10 cellular contexts compared by ENCODE assay signal in the genomic region with DNA sequence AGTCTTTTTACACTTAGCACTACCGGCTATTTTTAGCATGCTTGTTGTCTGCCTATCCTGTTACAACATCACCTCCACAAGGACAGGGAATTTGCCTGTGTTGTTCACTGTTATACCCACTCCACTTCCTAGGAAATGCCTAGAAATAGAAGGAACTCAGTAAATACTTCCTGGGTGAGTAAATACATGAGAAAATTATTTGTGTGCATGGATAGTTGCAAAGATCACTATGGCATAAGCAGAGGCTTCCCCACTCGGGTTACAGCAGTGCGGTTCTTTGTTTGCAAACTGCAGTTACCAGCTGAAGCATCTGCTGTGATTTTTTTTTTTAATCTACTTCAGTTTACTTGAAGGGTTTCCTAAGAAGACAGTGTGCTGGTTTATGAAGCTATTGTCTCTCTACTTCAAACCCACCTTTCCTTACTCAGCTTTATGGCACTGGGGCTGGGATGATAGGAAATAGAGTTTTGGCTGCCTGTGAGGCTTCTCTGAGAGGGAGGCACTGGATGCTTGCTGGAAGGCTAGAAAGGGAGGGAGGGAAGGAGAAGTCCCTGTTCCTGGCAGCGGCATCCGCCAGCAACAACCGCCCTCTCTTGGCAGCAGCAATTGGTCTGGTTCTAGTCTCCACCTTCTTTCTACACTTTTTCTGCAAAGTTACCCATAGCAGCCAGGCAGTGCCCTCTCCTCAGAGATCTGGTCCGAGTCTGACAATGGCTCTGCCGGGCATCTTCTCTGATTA. TPM values are rescaled to one million over a fixed set of nuclear protein-coding genes. Genes with fewer than 3 reads are reported as not detected.
DNase-seq lines count a peak whose midpoint lies in the region; ATAC-seq, FAIRE-seq and TF ChIP-seq lines count a peak whose summit lies in the region.
"Had no signal": no experiment of that assay in that cellular context is flagged by ENCODE, and none has a peak within 500 bp of the region (broad histone marks: within the 10 kb centered on the region; RNA-seq: fewer than 3 reads in every experiment).

No MANE protein-coding gene starts in this region.

- no peaks in the 10 kb centered on the region for H4K20me1 ChIP-seq in HepG2 (ENCODE audit: insufficient read depth, low read length)

- POLR2A ChIA-PET in HepG2 (lab: Yijun Ruan, JAX): no interaction called here

- H3K9ac ChIP-seq in HepG2 (ENCODE audit: insufficient read depth, low read depth, low read length) (no peak overlapping the region), subcutaneous abdominal adipose tissue (ENCODE audit: low read length in 5 of 5) (no peak overlapping the region)

- intact Hi-C loops in dorsolateral prefrontal cortex (cut with DNase I) (loop anchor here in 1 of 2 donors (5.0 kb wide), 1 partner anchor 220 kb away; the partner anchor contains the start of gene RERG), HepG2 (cut with micrococcal nuclease; ENCODE audit: unreplicated experiment) (no loop called here)

- CTCF ChIA-PET in HepG2 (lab: Yijun Ruan, JAX; ENCODE audit: low intra/inter-chr PET ratio, low total read pairs): no interaction called here

- no peaks in the 10 kb centered on the region for H3K4me1 ChIP-seq in HepG2 (ENCODE audit: insufficient read depth, low read length)
- peaks cover 0 to 22% (median 9%) of the 10 kb centered on the region in 5 donors for H3K4me1 ChIP-seq in subcutaneous abdominal adipose tissue (ENCODE audit: control insufficient read depth in 5 of 5, insufficient read depth in 5 of 5, low read length in 5 of 5)

- ATAC-seq in HepG2: peak; percentile 56
- no peak for ATAC-seq in GM18519 (IDR thresholded peaks at IDR 0.05; ENCODE audit: low FRiP score, unreplicated experiment)
- no peak for ATAC-seq in HG02678 (IDR thresholded peaks at IDR 0.05; ENCODE audit: unreplicated experiment)

- peaks cover 0 to 21% (median 0%) of the 10 kb centered on the region in 45 donors for H3K27me3 ChIP-seq in dorsolateral prefrontal cortex
- H3K27me3 ChIP-seq in HepG2 (ENCODE audit: control insufficient read depth in 1 of 2, insufficient read depth in 2 of 2, low read length in 2 of 2): peaks cover 2 to 7% of the 10 kb centered on the region in 2 experiments; a peak in 2 of 5 replicates
- H3K27me3 ChIP-seq in subcutaneous abdominal adipose tissue (ENCODE audit: control insufficient read depth in 5 of 5, insufficient read depth in 4 of 5, low read length in 5 of 5): no peaks in the 10 kb centered on the region

- no peak for TF ChIP-seq POLR2A in HepG2 (IDR thresholded peaks at IDR 0.05; ENCODE audit: insufficient read depth in 1 of 2, low read depth in 2 of 2, low read length in 2 of 2)

- TF ChIP-seq CTCF in dorsolateral prefrontal cortex (IDR thresholded peaks at IDR 0.05 in 54 of 56, conservative IDR thresholded peaks at IDR 0.05 in 2 of 56; ENCODE audit: low read depth in 1 of 56, partially characterized antibody in 56 of 56) (peak in 11 of 56 donors; percentile 6 to 24 (median 22)), HepG2 (CRISPR knock-in tag; IDR thresholded peaks at IDR 0.05) (no peak), GM10266 (IDR thresholded peaks at IDR 0.05; ENCODE audit: control insufficient read depth, insufficient read depth, low read depth, missing control alignments) (no peak)

- no peak overlapping the region for H2AFZ ChIP-seq in HepG2 (ENCODE audit: low read length)

- H3K27ac ChIP-seq in dorsolateral prefrontal cortex (no peak overlapping the region), HepG2 (ENCODE audit: extremely low read length, insufficient read depth, low read length) (no peak overlapping the region), subcutaneous abdominal adipose tissue (ENCODE audit: low read depth, low read length) (peak overlapping the region; percentile 9)

- BruUV-seq in HepG2 (replicated peaks; lab: Mats Ljungman, UMichigan): no TSS peak

- TF ChIP-seq EP300 in HepG2 (IDR thresholded peaks at IDR 0.05; ENCODE audit: low read depth in 2 of 2, low read length in 2 of 2): no peak
- TF ChIP-seq EP300 in HepG2 (CRISPR knock-in tag; IDR thresholded peaks at IDR 0.05; ENCODE audit: borderline replicate concordance): no peak

- DNase-seq in NCI-H2171 treated with DMSO at 0.1 percent for 48 hours (lab: John Stamatoyannopoulos, UW) (peak; percentile 80), dorsolateral prefrontal cortex (peak; percentile 10 to 67 (median 56)), HepG2 (ENCODE audit: low spot score) (peak; percentile 6), SIG-M5 (lab: John Stamatoyannopoulos, UW) (no peak), GM10266 (ENCODE audit: extremely low spot score) (no peak)
- DNase-seq: naive B cell had no signal

- H3K4me2 ChIP-seq in HepG2 (ENCODE audit: low read depth, low read length): no peak overlapping the region

- no peak for FAIRE-seq in HepG2 (lab: Jason Lieb, UNC)

- H3K36me3 ChIP-seq in HepG2 (replicated peaks in 1 of 2; ENCODE audit: control insufficient read depth in 1 of 2, insufficient read depth in 2 of 2, low read length in 2 of 2): no peaks in the 10 kb centered on the region
- H3K36me3 ChIP-seq in subcutaneous abdominal adipose tissue (ENCODE audit: control insufficient read depth in 5 of 5, insufficient read depth in 5 of 5, low read length in 5 of 5): no peaks in the 10 kb centered on the region

- H3K9me3 ChIP-seq in HepG2 (ENCODE audit: low read length) (no peaks in the 10 kb centered on the region), subcutaneous abdominal adipose tissue (ENCODE audit: control insufficient read depth in 5 of 5, low read length in 5 of 5) (no peaks in the 10 kb centered on the region)

- 11% methylated on average over 8 of the region's 8 CpGs for WGBS in HepG2 (ENCODE audit: low lambda C conversion rate)

- TF ChIP-seq RAD21 in HepG2 (CRISPR knock-in tag; IDR thresholded peaks at IDR 0.05): no peak

- in situ Hi-C loops in HepG2 (cut with HindIII; ENCODE audit: extremely low pct_ligation_motif_present, low pct_unique_long_range_greater_than_20kb): no loop called here

- no peaks in the 10 kb centered on the region for H3K79me2 ChIP-seq in HepG2 (ENCODE audit: insufficient read depth, low read length)

- peak overlapping the region in 25 of 59 donors; percentile 0 to 36 (median 14) for H3K4me3 ChIP-seq in dorsolateral prefrontal cortex
- no peak overlapping the region for H3K4me3 ChIP-seq in HepG2 (replicated peaks in 1 of 3; ENCODE audit: insufficient read depth in 1 of 3, low read depth in 2 of 3, low read length in 3 of 3)
- H3K4me3 ChIP-seq in subcutaneous abdominal adipose tissue (ENCODE audit: low read depth in 1 of 5, low read length in 5 of 5): peak overlapping the region in 1 of 5 donors; percentile 12

TF ChIP-seq in HepG2, 621 proteins besides CTCF, POLR2A, EP300 and RAD21 (continues in another document):
- TF ChIP-seq MEF2D (CRISPR knock-in tag; IDR thresholded peaks at IDR 0.05): peak; percentile 77; the same call in 1 of the 2 replicates

RNA-seq across cellular contexts. Expression of gene PDE6H, which starts 29.1 kb away (rescaled TPM):
- total RNA-seq in dorsolateral prefrontal cortex (1 to 10 TPM in 47 of 120 experiments, under 1 TPM in 33, not detected in 40; 0.43 to 2.7 (median 1.2) TPM), HepG2 (2016; rRNA removed; fragmentation: Illumina TruSeq; extraction: Trizol) (not detected in 2 replicates)
- not detected in 2 replicates for total RNA-seq in HepG2 (2016; cell fraction: cytosol; rRNA removed; fragmentation: Illumina TruSeq; extraction: Trizol; ENCODE audit: low read depth)
- not detected in 2 replicates for total RNA-seq in HepG2 (2016; cell fraction: insoluble cytoplasmic fraction; rRNA removed; fragmentation: Illumina TruSeq; extraction: Trizol)
- not detected in 2 replicates for total RNA-seq in HepG2 (2016; cell fraction: membrane; rRNA removed; fragmentation: Illumina TruSeq; extraction: Trizol)
- total RNA-seq in HepG2 (2016; cell fraction: nucleus; rRNA removed; fragmentation: Illumina TruSeq; extraction: Trizol): not detected in 2 replicates
- not detected in 2 replicates for polyA plus RNA-seq in HepG2 (2011; rRNA removed)
- polyA plus RNA-seq in HepG2 (2011; cell fraction: cytosol; rRNA removed): not detected in 2 replicates
- polyA plus RNA-seq in HepG2 (2011; cell fraction: nucleus; rRNA removed): not detected in 2 replicates
- not detected in 2 replicates for polyA plus RNA-seq in HepG2 (2012)
- not detected in 2 replicates for polyA plus RNA-seq in HepG2 (2016; cell fraction: cytosol; fragmentation: Illumina TruSeq; extraction: Trizol; ENCODE audit: low read depth)
- not detected in 2 replicates for polyA plus RNA-seq in HepG2 (2016; cell fraction: insoluble cytoplasmic fraction; fragmentation: Illumina TruSeq; extraction: Trizol; ENCODE audit: low read depth)
- polyA plus RNA-seq in HepG2 (2016; cell fraction: membrane; fragmentation: Illumina TruSeq; extraction: Trizol; ENCODE audit: low read depth): not detected in 2 replicates
- polyA plus RNA-seq in HepG2 (2016; cell fraction: nucleus; fragmentation: Illumina TruSeq; extraction: Trizol; ENCODE audit: insufficient read depth, low read depth): not detected in 2 replicates
- polyA minus RNA-seq in HepG2 (2011; rRNA and poly(A)+ RNA removed; ENCODE audit: low replicate concordance): not detected in 2 replicates
- not detected in 2 replicates for polyA minus RNA-seq in HepG2 (2011; cell fraction: cytosol; rRNA and poly(A)+ RNA removed)
- polyA minus RNA-seq in HepG2 (2011; cell fraction: nucleus; rRNA and poly(A)+ RNA removed): not detected in 2 replicates
- total RNA-seq: urinary bladder had no signal
- polyA plus RNA-seq: urinary bladder had no signal

RNA-seq across cellular contexts. Expression of gene ARHGDIB, which starts 40.5 kb away (rescaled TPM):
- total RNA-seq in dorsolateral prefrontal cortex: 10 to 100 TPM in 119 of 120 experiments, 1 to 10 TPM in 1; 7.4 to 82.4 (median 22.5) TPM
- 0.11 and 0.28 TPM in 2 replicates for total RNA-seq in HepG2 (2016; rRNA removed; fragmentation: Illumina TruSeq; extraction: Trizol)
- not detected in 2 replicates for total RNA-seq in HepG2 (2016; cell fraction: cytosol; rRNA removed; fragmentation: Illumina TruSeq; extraction: Trizol; ENCODE audit: low read depth)
- total RNA-seq in HepG2 (2016; cell fraction: insoluble cytoplasmic fraction; rRNA removed; fragmentation: Illumina TruSeq; extraction: Trizol): 0.30 and 0.48 TPM in 2 replicates
- 0.17 TPM in 1 of 2 replicates, not detected in the other for total RNA-seq in HepG2 (2016; cell fraction: membrane; rRNA removed; fragmentation: Illumina TruSeq; extraction: Trizol)
- not detected in 2 replicates for total RNA-seq in HepG2 (2016; cell fraction: nucleus; rRNA removed; fragmentation: Illumina TruSeq; extraction: Trizol)
- 0.87 and 0.88 TPM in 2 replicates for polyA plus RNA-seq in HepG2 (2011; rRNA removed)
- polyA plus RNA-seq in HepG2 (2011; cell fraction: cytosol; rRNA removed): 0.55 and 1.0 TPM in 2 replicates
- 0.52 and 0.53 TPM in 2 replicates for polyA plus RNA-seq in HepG2 (2011; cell fraction: nucleus; rRNA removed)
- 0.36 TPM in 1 of 2 replicates, not detected in the other for polyA plus RNA-seq in HepG2 (2012)
- polyA plus RNA-seq in HepG2 (2016; cell fraction: cytosol; fragmentation: Illumina TruSeq; extraction: Trizol; ENCODE audit: low read depth): not detected in 2 replicates
- 0.28 and 0.43 TPM in 2 replicates for polyA plus RNA-seq in HepG2 (2016; cell fraction: insoluble cytoplasmic fraction; fragmentation: Illumina TruSeq; extraction: Trizol; ENCODE audit: low read depth)
- 0.27 and 0.32 TPM in 2 replicates for polyA plus RNA-seq in HepG2 (2016; cell fraction: membrane; fragmentation: Illumina TruSeq; extraction: Trizol; ENCODE audit: low read depth)
- 0.47 TPM in 1 of 2 replicates, not detected in the other for polyA plus RNA-seq in HepG2 (2016; cell fraction: nucleus; fragmentation: Illumina TruSeq; extraction: Trizol; ENCODE audit: insufficient read depth, low read depth)
- 4.0 and 4.8 TPM in 2 replicates for polyA minus RNA-seq in HepG2 (2011; rRNA and poly(A)+ RNA removed; ENCODE audit: low replicate concordance)
- polyA minus RNA-seq in HepG2 (2011; cell fraction: cytosol; rRNA and poly(A)+ RNA removed): not detected in 2 replicates
- 0.62 TPM in 1 of 2 replicates, not detected in the other for polyA minus RNA-seq in HepG2 (2011; cell fraction: nucleus; rRNA and poly(A)+ RNA removed)

Comparison
In these comparisons a context has a peak if more than half of its experiments do, and no peak if none do; other contexts are left out.
1. DNase-seq: peak in NCI-H2171 treated with DMSO at 0.1 percent for 48 hours (single experiment), dorsolateral prefrontal cortex (10 of 10) and HepG2 (single experiment); none in SIG-M5 (single experiment) and GM10266 (single experiment).
2. RNA of gene ARHGDIB, which starts 40.5 kb away (total RNA-seq): 7.4 to 82.4 TPM in dorsolateral prefrontal cortex; 0.11 to 0.48 TPM in HepG2; every median in the first group is over 4 times any median in the second.